In the genomic region with DNA sequence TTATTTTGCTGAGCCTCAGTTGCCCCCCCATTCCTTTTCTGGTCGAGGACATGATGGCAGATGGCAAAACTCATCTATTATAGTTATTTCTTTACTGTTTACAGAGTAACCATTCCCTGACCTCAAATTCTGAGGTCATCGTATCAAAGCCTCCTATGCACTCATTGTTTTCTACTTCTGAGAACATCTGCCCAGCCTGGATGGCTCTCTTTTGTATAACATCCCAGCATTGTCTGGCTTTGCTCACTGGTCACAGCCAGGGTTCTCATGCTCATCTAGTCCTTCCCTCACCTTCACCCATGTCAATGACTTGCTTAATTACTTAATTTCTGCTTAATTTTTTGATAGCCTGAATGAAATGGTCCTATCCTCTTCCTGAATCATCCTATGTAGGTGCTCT, we compare ENCODE assay signal across 16 cellular contexts.
DNase-seq lines count a peak whose midpoint lies in the region; ATAC-seq and TF ChIP-seq lines count a peak whose summit lies in the region.
"Had no signal": no experiment of that assay in that cellular context is flagged by ENCODE, and none has a peak within 500 bp of the region (broad histone marks: within the 10 kb centered on the region; RNA-seq: fewer than 3 reads in every experiment).

No MANE protein-coding gene starts in this region.

- no peak overlapping the region for H3K27ac Mint-ChIP-seq in stimulated activated naive B cell treated with anti-CD40 and anti-IgM and Interleukin-4, amounts not matched to agents 10 μg/mL and 1 μg/mL and 100 μg/mL, for 72 hours
- no peak overlapping the region for H3K27ac Mint-ChIP-seq in chondrocyte (ENCODE audit: unreplicated experiment)

- no peak overlapping the region for H3K4me3 Mint-ChIP-seq in stimulated activated naive B cell treated with anti-CD40 and anti-IgM and Interleukin-4, amounts not matched to agents 10 μg/mL and 1 μg/mL and 100 μg/mL, for 72 hours
- H3K4me3 Mint-ChIP-seq in chondrocyte (ENCODE audit: unreplicated experiment): no peak overlapping the region

- no peak for TF ChIP-seq CTCF in chondrocyte (IDR thresholded peaks at IDR 0.05)

- no peaks in the 10 kb centered on the region for H3K36me3 Mint-ChIP-seq in stimulated activated naive B cell treated with anti-CD40 and anti-IgM and Interleukin-4, amounts not matched to agents 10 μg/mL and 1 μg/mL and 100 μg/mL, for 72 hours
- peaks cover 2% of the 10 kb centered on the region for H3K36me3 Mint-ChIP-seq in chondrocyte (ENCODE audit: low read depth)

- peaks cover 2 to 6% of the 10 kb centered on the region in 2 donors for H3K9me3 Mint-ChIP-seq in stimulated activated naive B cell treated with anti-CD40 and anti-IgM and Interleukin-4, amounts not matched to agents 10 μg/mL and 1 μg/mL and 100 μg/mL, for 72 hours
- H3K9me3 Mint-ChIP-seq in chondrocyte (ENCODE audit: low read depth): no peaks in the 10 kb centered on the region

- ATAC-seq in stimulated activated naive B cell treated with anti-CD40 and anti-IgM and Interleukin-4, amounts not matched to agents 10 μg/mL and 1 μg/mL and 100 μg/mL, for 72 hours (replicated peaks): no peak
- ATAC-seq: HCT116 had no signal

- DNase-seq in DMS153 (lab: John Stamatoyannopoulos, UW): peak; percentile 48
- no peak for DNase-seq in DMS153 treated with DMSO at 0.1 percent for 48 hours (lab: John Stamatoyannopoulos, UW; ENCODE audit: unreplicated experiment)
- peak; percentile 32 for DNase-seq in NCI-H146 treated with DMSO at 0.1 percent for 48 hours (lab: John Stamatoyannopoulos, UW; ENCODE audit: unreplicated experiment)
- peak in 8 of 61 donors; percentile 1 to 45 (median 12) for DNase-seq in caudate nucleus (lab: John Stamatoyannopoulos, UW)
- DNase-seq in putamen (ENCODE audit: low spot score): peak; percentile 37
- no peak for DNase-seq in UCSD-AML1 (lab: John Stamatoyannopoulos, UW; ENCODE audit: unreplicated experiment)
- no peak for DNase-seq in stimulated activated naive B cell treated with anti-CD40 and anti-IgM and Interleukin-4, amounts not matched to agents 10 μg/mL and 1 μg/mL and 100 μg/mL, for 72 hours
- DNase-seq in chondrocyte (ENCODE audit: low spot score): no peak
- DNase-seq: 8988T, DMS79 treated with DMSO at 0.1 percent for 48 hours, NCI-H1092, NCI-H187 treated with DMSO at 0.1 percent for 48 hours, NCI-H524 treated with DMSO at 0.1 percent for 48 hours, SHP77 had no signal

- H3K4me1 Mint-ChIP-seq in stimulated activated naive B cell treated with anti-CD40 and anti-IgM and Interleukin-4, amounts not matched to agents 10 μg/mL and 1 μg/mL and 100 μg/mL, for 72 hours: no peaks in the 10 kb centered on the region
- H3K4me1 Mint-ChIP-seq in chondrocyte (ENCODE audit: low read depth): no peaks in the 10 kb centered on the region

- no peaks in the 10 kb centered on the region for H3K27me3 Mint-ChIP-seq in stimulated activated naive B cell treated with anti-CD40 and anti-IgM and Interleukin-4, amounts not matched to agents 10 μg/mL and 1 μg/mL and 100 μg/mL, for 72 hours
- no peaks in the 10 kb centered on the region for H3K27me3 Mint-ChIP-seq in chondrocyte (ENCODE audit: low read depth)

- H3K27ac ChIP-seq in caudate nucleus (ENCODE audit: low read depth, low read length): peak overlapping the region; percentile 31
- H3K27ac ChIP-seq: BLaER1 treated with 17β-estradiol and CSF1 and Interleukin-3, amounts not matched to agents 10 nM and 100 nM had no signal

Comparison
In these comparisons a context has a peak if more than half of its experiments do, and no peak if none do; other contexts are left out.
1. DNase-seq: peak in DMS153 (single experiment), NCI-H146 treated with DMSO at 0.1 percent for 48 hours (single experiment) and putamen (single experiment); none in DMS153 treated with DMSO at 0.1 percent for 48 hours (single experiment), UCSD-AML1 (single experiment), stimulated activated naive B cell treated with anti-CD40 and anti-IgM and Interleukin-4, amounts not matched to agents 10 μg/mL and 1 μg/mL and 100 μg/mL, for 72 hours (single experiment) and chondrocyte (single experiment).